In the genomic region with DNA sequence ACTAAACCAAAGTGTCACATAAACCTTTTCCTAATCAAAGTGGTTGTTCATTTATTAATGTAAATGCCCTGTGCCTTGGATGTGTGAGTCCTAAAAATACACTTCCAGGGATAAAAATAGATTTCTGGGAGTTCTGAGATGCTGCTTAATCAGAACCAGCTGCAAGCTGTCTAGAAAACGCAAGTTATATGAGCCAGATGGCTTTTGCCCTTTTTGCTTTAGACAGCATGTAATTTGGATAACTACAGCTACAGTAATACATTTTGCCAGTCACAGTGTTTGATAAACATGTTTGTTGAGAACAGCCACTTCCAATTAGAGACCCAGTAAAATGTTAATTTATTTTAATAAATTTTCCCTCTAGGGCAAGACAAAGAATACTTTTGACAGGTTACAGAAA, we compare ENCODE assay signal across 19 cellular contexts.
DNase-seq lines count a peak whose midpoint lies in the region; ATAC-seq and TF ChIP-seq lines count a peak whose summit lies in the region.
"Had no signal": no experiment of that assay in that cellular context is flagged by ENCODE, and none has a peak within 500 bp of the region (broad histone marks: within the 10 kb centered on the region; RNA-seq: fewer than 3 reads in every experiment).

No MANE protein-coding gene starts in this region.

- H3K36me3 ChIP-seq in right lobe of liver: no peaks in the 10 kb centered on the region
- H3K36me3 ChIP-seq: adrenal gland, tibial artery had no signal

- intact Hi-C loops in right lobe of liver (cut with DNase I): no loop called here

- no peaks in the 10 kb centered on the region for H3K4me1 ChIP-seq in right lobe of liver
- H3K4me1 ChIP-seq: psoas muscle had no signal

- TF ChIP-seq CTCF in AG10803 (conservative IDR thresholded peaks at IDR 0.05; ENCODE audit: low read length) (no peak), HFFc6 (IDR thresholded peaks at IDR 0.05) (no peak), astrocyte of the spinal cord (IDR thresholded peaks at IDR 0.05; ENCODE audit: low read depth, low read length) (no peak), right lobe of liver (IDR thresholded peaks at IDR 0.05) (no peak)

- ATAC-seq in right lobe of liver: no peak
- ATAC-seq in activated naive CD4-positive, alpha-beta T cell treated with anti-CD3 and anti-CD28 coated beads, Interleukin-2, amount 50 U/mL, for 72 hours: no peak
- ATAC-seq: psoas muscle had no signal

- no peak overlapping the region for H3K4me3 Mint-ChIP-seq in HFFc6

- peaks cover 9% of the 10 kb centered on the region for H3K4me1 Mint-ChIP-seq in HFFc6 (ENCODE audit: low read depth)

- H3K27ac ChIP-seq in right lobe of liver: no peak overlapping the region
- H3K27ac ChIP-seq: psoas muscle, tibial artery had no signal

- H3K9me3 Mint-ChIP-seq in HFFc6: no peaks in the 10 kb centered on the region
- H3K9me3 Mint-ChIP-seq in activated naive CD4-positive, alpha-beta T cell treated with anti-CD3 and anti-CD28 coated beads, Interleukin-2, amount 50 U/mL, for 72 hours: no peaks in the 10 kb centered on the region

- no peaks in the 10 kb centered on the region for H3K27me3 Mint-ChIP-seq in HFFc6 (ENCODE audit: insufficient read depth)

- peak; percentile 71 for DNase-seq in AG10803 (ENCODE audit: low read depth)
- peak; percentile 9 for DNase-seq in HFFc6
- DNase-seq in astrocyte of the spinal cord (ENCODE audit: low read depth, low spot score): peak; percentile 26
- peak; percentile 23 for DNase-seq in hepatic stellate cell (ENCODE audit: low spot score)
- DNase-seq in right lobe of liver: no peak
- DNase-seq in stimulated activated CD4-positive, alpha-beta T cell treated with anti-CD3 and anti-CD28 coated beads, Interleukin-2, amount 100 ng/mL, for 48 hours: no peak
- DNase-seq in T1000 (lab: John Stamatoyannopoulos, UW): no peak
- DNase-seq in activated naive CD4-positive, alpha-beta T cell treated with anti-CD3 and anti-CD28 coated beads, Interleukin-2, amount 50 U/mL, for 72 hours (ENCODE audit: low spot score in 2 of 2): no peak
- DNase-seq: activated CD4-positive, alpha-beta T cell treated with anti-CD3 and anti-CD28 coated beads for 4 hours; adrenal gland; C1 segment of cervical spinal cord; KG1; kidney; NCI-H1436; NCI-H510A treated with DMSO at 0.1 percent for 48 hours; psoas muscle; stimulated activated CD8-positive, alpha-beta memory T cell treated with anti-CD3 and anti-CD28 coated beads, Interleukin-4, amount 100 ng/mL, for 48 hours; T-helper 2 cell; tibial artery had no signal

- no peaks in the 10 kb centered on the region for H3K36me3 Mint-ChIP-seq in HFFc6 (ENCODE audit: low read depth)
- no peaks in the 10 kb centered on the region for H3K36me3 Mint-ChIP-seq in activated naive CD4-positive, alpha-beta T cell treated with anti-CD3 and anti-CD28 coated beads, Interleukin-2, amount 50 U/mL, for 72 hours

- in situ Hi-C loops in astrocyte of the spinal cord (cut with HindIII; ENCODE audit: low sequenced_read_pairs): no loop called here

- 8% methylated on average over 1 of the region's 1 CpG for WGBS in right lobe of liver (ENCODE audit: insufficient coverage, low coverage, low lambda C conversion rate, missing lambda C conversion rate)

- no peak overlapping the region for H3K27ac Mint-ChIP-seq in HFFc6
- H3K27ac Mint-ChIP-seq in activated naive CD4-positive, alpha-beta T cell treated with anti-CD3 and anti-CD28 coated beads, Interleukin-2, amount 50 U/mL, for 72 hours: no peak overlapping the region

- H3K4me3 ChIP-seq in AG10803 (ENCODE audit: low read length) (no peak overlapping the region), astrocyte of the spinal cord (ENCODE audit: low read depth, low read length) (no peak overlapping the region), right lobe of liver (no peak overlapping the region)
- H3K4me3 ChIP-seq: adrenal gland, psoas muscle, tibial artery had no signal

- no peak for TF ChIP-seq POLR2A in right lobe of liver (IDR thresholded peaks at IDR 0.05)

- H3K27me3 ChIP-seq in right lobe of liver: no peaks in the 10 kb centered on the region
- H3K27me3 ChIP-seq: adrenal gland, tibial artery had no signal

- no peaks in the 10 kb centered on the region for H3K9me3 ChIP-seq in right lobe of liver
- H3K9me3 ChIP-seq: adrenal gland, psoas muscle, tibial artery had no signal

Comparison
In these comparisons a context has a peak if more than half of its experiments do, and no peak if none do; other contexts are left out.
1. DNase-seq: peak in AG10803 (single experiment), HFFc6 (single experiment), astrocyte of the spinal cord (single experiment) and hepatic stellate cell (single experiment); none in right lobe of liver (0 of 3), stimulated activated CD4-positive, alpha-beta T cell treated with anti-CD3 and anti-CD28 coated beads, Interleukin-2, amount 100 ng/mL, for 48 hours (0 of 2), T1000 (single experiment) and activated naive CD4-positive, alpha-beta T cell treated with anti-CD3 and anti-CD28 coated beads, Interleukin-2, amount 50 U/mL, for 72 hours (0 of 2).